Comparison of ENCODE assay signal across 8 cellular contexts in genomic region chr13:30616927-30617314, GRCh38. TPM values are rescaled to one million over a fixed set of nuclear protein-coding genes. Genes with fewer than 3 reads are reported as not detected.
DNase-seq lines count a peak whose midpoint lies in the region; ATAC-seq, FAIRE-seq and TF ChIP-seq lines count a peak whose summit lies in the region.

No MANE protein-coding gene starts in this region.

- WGBS in IMR-90 (ENCODE audit: extremely low coverage in 2 of 2, insufficient read length in 1 of 2), 2 experiments, result 0% methylated on average over 6 of the region's 12 CpGs; no CpG with 5 or more reads in 1 of the 2 experiments
- WGBS in hepatocyte (ENCODE audit: low lambda C conversion rate, missing lambda C conversion rate), result 1% methylated on average over 12 of the region's 12 CpGs

- peak; percentile 82 for FAIRE-seq in astrocyte (lab: Jason Lieb, UNC)

- H3K27ac ChIP-seq in IMR-90 (ENCODE audit: insufficient read depth, low read length) (peak overlapping the region; percentile 92), astrocyte (ENCODE audit: low read depth, low read length) (peak overlapping the region; percentile 99), hepatocyte (peak overlapping the region; percentile 99), rectal smooth muscle tissue (ENCODE audit: low read depth, low read length) (peak overlapping the region; percentile 100)

- in situ Hi-C loops in IMR-90 (cut with MboI; ENCODE audit: low sequenced_read_pairs), result loop anchor here (10.0 kb wide), 1 partner anchor 152 kb away; the partner anchor contains the start of gene HMGB1

- H2AFZ ChIP-seq in IMR-90 (replicated peaks; ENCODE audit: low read length, poor library complexity) (peak overlapping the region; percentile 94), astrocyte (ENCODE audit: low read depth, low read length) (peak overlapping the region; percentile 77), hepatocyte (peak overlapping the region; percentile 26)

- H3K36me3 ChIP-seq in IMR-90 (ENCODE audit: control insufficient read depth, insufficient read depth, low read length) (no peaks in the 10 kb centered on the region), astrocyte (ENCODE audit: insufficient read depth, low read length) (peaks cover 3% of the 10 kb centered on the region), hepatocyte (replicated peaks; ENCODE audit: insufficient read depth, low read depth) (no peaks in the 10 kb centered on the region), rectal smooth muscle tissue (ENCODE audit: control insufficient read depth, insufficient read depth, low read length) (no peaks in the 10 kb centered on the region)

- H3K9ac ChIP-seq in IMR-90 (ENCODE audit: low read depth, low read length) (peak overlapping the region; percentile 95), astrocyte (ENCODE audit: low read length) (peak overlapping the region; percentile 99), rectal smooth muscle tissue (ENCODE audit: low read length) (peak overlapping the region; percentile 99)

- H3K56ac ChIP-seq in IMR-90 (ENCODE audit: extremely low read depth, insufficient read depth, low read length), result peak overlapping the region; percentile 84

- H3K79me2 ChIP-seq in astrocyte (ENCODE audit: insufficient read depth, low read length), result peaks cover 86% of the 10 kb centered on the region
- peaks cover 75% of the 10 kb centered on the region for H3K79me2 ChIP-seq in hepatocyte

- POLR2A ChIA-PET in IMR-90 (lab: Charles Lee; ENCODE audit: unreplicated experiment), result interaction anchor here (0.6 kb wide), 1 partner anchor 232 kb away, joined by 4 read pairs; no protein-coding TSS in a partner anchor

- dilution Hi-C loops in IMR-90 (cut with HindIII; ENCODE audit: low sequenced_read_pairs, unreplicated experiment), result no loop called here

- no TSS peak for BruUV-seq in IMR-90 (replicated peaks; lab: Mats Ljungman, UMichigan)

- H4K20me1 ChIP-seq in IMR-90 (ENCODE audit: insufficient read depth, low read length) (peaks cover 6% of the 10 kb centered on the region; the same call in 1 of the 2 replicates), astrocyte (ENCODE audit: insufficient read depth, low read length) (peaks cover 26% of the 10 kb centered on the region), hepatocyte (ENCODE audit: insufficient read depth, poor library complexity, severe bottlenecking) (no peaks in the 10 kb centered on the region)

- peak overlapping the region; percentile 98 for H2AK9ac ChIP-seq in IMR-90 (replicated peaks; ENCODE audit: low read depth, low read length, poor library complexity)

- H3K4me3 Mint-ChIP-seq in astrocyte (ENCODE audit: unreplicated experiment), result no peak overlapping the region

- ATAC-seq in GM21717 (IDR thresholded peaks at IDR 0.05; ENCODE audit: unreplicated experiment) (peak; percentile 25), IMR-90 (ENCODE audit: low read depth) (peak; percentile 32)

- H3K4me1 ChIP-seq in IMR-90 (ENCODE audit: control insufficient read depth, insufficient read depth, low read length) (no peaks in the 10 kb centered on the region; the same call in 1 of the 2 replicates), astrocyte (ENCODE audit: insufficient read depth, low read length) (peaks cover 12% of the 10 kb centered on the region), hepatocyte (ENCODE audit: insufficient read depth) (peaks cover 13% of the 10 kb centered on the region), rectal smooth muscle tissue (ENCODE audit: control insufficient read depth, insufficient read depth, low read length) (peaks cover 11% of the 10 kb centered on the region)

- TF ChIP-seq RAD21 in IMR-90 (IDR thresholded peaks at IDR 0.05; ENCODE audit: low read length), result peak; percentile 22; the same call in 1 of the 2 replicates

- H2BK5ac ChIP-seq in IMR-90 (ENCODE audit: low read depth, low read length, poor library complexity, severe bottlenecking), result peak overlapping the region; percentile 97

- H3K27me3 Mint-ChIP-seq in astrocyte (ENCODE audit: low read depth, unreplicated experiment), result no peaks in the 10 kb centered on the region

- peak overlapping the region; percentile 95 for H4K91ac ChIP-seq in IMR-90 (ENCODE audit: insufficient read depth, low read depth, low read length)

- peak overlapping the region; percentile 73 for H2AK5ac ChIP-seq in IMR-90 (ENCODE audit: low read depth, low read length)

- H4K5ac ChIP-seq in IMR-90 (ENCODE audit: low read depth, low read length), result peak overlapping the region; percentile 92

- peak overlapping the region; percentile 85 for H3K4me2 ChIP-seq in IMR-90 (ENCODE audit: low read depth, low read length)
- H3K4me2 ChIP-seq in astrocyte (ENCODE audit: low read length), result peak overlapping the region; percentile 95
- H3K4me2 ChIP-seq in hepatocyte, result peak overlapping the region; percentile 77

- no peaks in the 10 kb centered on the region for H3K36me3 Mint-ChIP-seq in astrocyte (ENCODE audit: low read depth, unreplicated experiment)

- no peak overlapping the region for H3K27ac Mint-ChIP-seq in astrocyte (ENCODE audit: unreplicated experiment)

- peak overlapping the region; percentile 53 to 95 for H4K8ac ChIP-seq in IMR-90 (ENCODE audit: low read depth in 2 of 2, low read length in 2 of 2)

- peak overlapping the region; percentile 35; the same call in 1 of the 2 replicates for H2BK20ac ChIP-seq in IMR-90 (ENCODE audit: low read depth, low read length)

- peak overlapping the region; percentile 98 for H3K14ac ChIP-seq in IMR-90 (replicated peaks; ENCODE audit: low read depth, low read length)

- H3K4me3 ChIP-seq in IMR-90 (ENCODE audit: insufficient read depth, low read depth, low read length), result peak overlapping the region; percentile 70
- peak overlapping the region; percentile 100 for H3K4me3 ChIP-seq in astrocyte (ENCODE audit: insufficient read depth, low read depth, low read length)
- peak overlapping the region; percentile 34 for H3K4me3 ChIP-seq in hepatocyte
- peak overlapping the region; percentile 99 for H3K4me3 ChIP-seq in rectal smooth muscle tissue (ENCODE audit: low read length)

- no peaks in the 10 kb centered on the region for H3K9me2 ChIP-seq in hepatocyte (replicated peaks; ENCODE audit: insufficient read depth)

- peak overlapping the region; percentile 95 for H3K4ac ChIP-seq in IMR-90 (ENCODE audit: low read depth, low read length)

- H3K27me3 ChIP-seq in IMR-90 (ENCODE audit: control insufficient read depth, insufficient read depth, low read length), result no peaks in the 10 kb centered on the region
- H3K27me3 ChIP-seq in astrocyte (ENCODE audit: insufficient read depth, low read length), result no peaks in the 10 kb centered on the region
- H3K27me3 ChIP-seq in hepatocyte, result no peaks in the 10 kb centered on the region
- H3K27me3 ChIP-seq in rectal smooth muscle tissue (ENCODE audit: control insufficient read depth, insufficient read depth, low read length), result no peaks in the 10 kb centered on the region

- TF ChIP-seq CTCF in IMR-90 (conservative IDR thresholded peaks at IDR 0.05; ENCODE audit: low read depth, low read length), result no peak
- no peak for TF ChIP-seq CTCF in astrocyte (IDR thresholded peaks at IDR 0.05; ENCODE audit: insufficient read depth, low read depth, low read length)
- TF ChIP-seq CTCF in hepatocyte (IDR thresholded peaks at IDR 0.05; ENCODE audit: poor library complexity), result no peak

- H3K9me3 Mint-ChIP-seq in astrocyte (ENCODE audit: unreplicated experiment), result no peaks in the 10 kb centered on the region

- peak overlapping the region; percentile 2; the same call in 1 of the 3 replicates for H2BK15ac ChIP-seq in IMR-90 (ENCODE audit: low read depth, low read length)

- peaks cover 14% of the 10 kb centered on the region for H3K4me1 Mint-ChIP-seq in astrocyte (ENCODE audit: low read depth, unreplicated experiment)

- peak; percentile 94; the same call in 1 of the 2 replicates for TF ChIP-seq POLR2A in IMR-90 (IDR thresholded peaks at IDR 0.05; ENCODE audit: low read depth, low read length)

- intact Hi-C loops in IMR-90 (cut with micrococcal nuclease), result loop anchor here (1.0 to 10.0 kb wide), 11 partner anchors 44 to 484 kb away; no protein-coding TSS in a partner anchor

- H3K18ac ChIP-seq in IMR-90 (ENCODE audit: low read depth, low read length), result peak overlapping the region; percentile 87

- H3K79me1 ChIP-seq in IMR-90 (ENCODE audit: low read depth in 1 of 2, low read length in 2 of 2), result peaks cover 3 to 36% of the 10 kb centered on the region in 2 experiments; a peak in 2 of 4 replicates

- CTCF ChIA-PET in IMR-90 (lab: Yijun Ruan, JAX), result interaction anchor here (0.6 to 1.0 kb wide), 2 partner anchors 77 to 127 kb away, joined by 3 to 5 read pairs; no protein-coding TSS in a partner anchor

- H3K9me3 ChIP-seq in IMR-90 (ENCODE audit: control insufficient read depth, insufficient read depth, low read length) (no peaks in the 10 kb centered on the region), astrocyte (ENCODE audit: insufficient read depth, low read depth, low read length) (no peaks in the 10 kb centered on the region), hepatocyte (ENCODE audit: low read depth) (no peaks in the 10 kb centered on the region)

- H3K23ac ChIP-seq in IMR-90 (ENCODE audit: low read depth, low read length), result peak overlapping the region; percentile 97

- H3K9me1 ChIP-seq in IMR-90 (ENCODE audit: insufficient read depth, low read length), result peaks cover 4% of the 10 kb centered on the region

- peak; percentile 71 for DNase-seq in NK-92 treated with Interleukin-12 subunit alpha and Interleukin-12 subunit beta, amount 100 ng/mL, for 24 hours (lab: John Stamatoyannopoulos, UW)
- DNase-seq in NK-92 (lab: John Stamatoyannopoulos, UW; ENCODE audit: unreplicated experiment), result no peak
- DNase-seq in IMR-90, result peak; percentile 89
- DNase-seq in OCI-M1 (lab: John Stamatoyannopoulos, UW), result peak; percentile 91
- peak; percentile 92 for DNase-seq in astrocyte (ENCODE audit: low read depth)
- peak; percentile 86 for DNase-seq in hepatocyte (ENCODE audit: low spot score)

- H2BK120ac ChIP-seq in IMR-90 (ENCODE audit: low read depth, low read length), result peak overlapping the region; percentile 54

TF ChIP-seq in IMR-90, 13 proteins besides CTCF, POLR2A, EP300 and RAD21:
- no peak for TF ChIP-seq BHLHE40 (IDR thresholded peaks at IDR 0.05; ENCODE audit: low read depth, low read length)
- peak; percentile 15; the same call in 1 of the 2 replicates for TF ChIP-seq SMC3 (IDR thresholded peaks at IDR 0.05; ENCODE audit: low read depth, low read length)
- TF ChIP-seq, protein P1, sequence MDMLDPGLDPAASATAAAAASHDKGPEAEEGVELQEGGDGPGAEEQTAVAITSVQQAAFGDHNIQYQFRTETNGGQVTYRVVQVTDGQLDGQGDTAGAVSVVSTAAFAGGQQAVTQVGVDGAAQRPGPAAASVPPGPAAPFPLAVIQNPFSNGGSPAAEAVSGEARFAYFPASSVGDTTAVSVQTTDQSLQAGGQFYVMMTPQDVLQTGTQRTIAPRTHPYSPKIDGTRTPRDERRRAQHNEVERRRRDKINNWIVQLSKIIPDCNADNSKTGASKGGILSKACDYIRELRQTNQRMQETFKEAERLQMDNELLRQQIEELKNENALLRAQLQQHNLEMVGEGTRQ (IDR thresholded peaks at IDR 0.05; ENCODE audit: low read depth, low read length), result peak; percentile 92
TF ChIP-seq in IMR-90: peak in this region for 2.

RNA-seq across cellular contexts. Expression of gene USPL1, which starts 0.8 kb away (rescaled TPM):
- total RNA-seq in IMR-90 (2012; rRNA removed) (15.4 and 22.5 TPM in 2 replicates), astrocyte (27.4 and 29.6 TPM in 2 replicates), hepatocyte (22.0 and 26.4 TPM in 2 replicates)
- polyA plus RNA-seq in IMR-90 (2012; rRNA removed) (8.3 and 12.1 TPM in 2 replicates), hepatocyte (9.5 and 9.7 TPM in 2 replicates)
- 1.6 and 2.3 TPM in 2 replicates for polyA plus RNA-seq in IMR-90 (2012; cell fraction: cytosol; rRNA removed)
- polyA plus RNA-seq in IMR-90 (2012; cell fraction: nucleus; rRNA removed; ENCODE audit: low replicate concordance), result 5.0 and 36.2 TPM in 2 replicates

Comparison
In these comparisons a context has a peak if more than half of its experiments do, and no peak if none do; other contexts are left out.
1. H2AFZ ChIP-seq: peak in every context shown above with its lines; median percentile 94 in IMR-90; 77 in astrocyte; 26 in hepatocyte.
2. H3K4me3 ChIP-seq: peak in every context shown above with its lines; median percentile 100 in astrocyte; 99 in rectal smooth muscle tissue; 70 in IMR-90; 34 in hepatocyte.